ENCODE assay signal across 12 cellular contexts in the genomic region with DNA sequence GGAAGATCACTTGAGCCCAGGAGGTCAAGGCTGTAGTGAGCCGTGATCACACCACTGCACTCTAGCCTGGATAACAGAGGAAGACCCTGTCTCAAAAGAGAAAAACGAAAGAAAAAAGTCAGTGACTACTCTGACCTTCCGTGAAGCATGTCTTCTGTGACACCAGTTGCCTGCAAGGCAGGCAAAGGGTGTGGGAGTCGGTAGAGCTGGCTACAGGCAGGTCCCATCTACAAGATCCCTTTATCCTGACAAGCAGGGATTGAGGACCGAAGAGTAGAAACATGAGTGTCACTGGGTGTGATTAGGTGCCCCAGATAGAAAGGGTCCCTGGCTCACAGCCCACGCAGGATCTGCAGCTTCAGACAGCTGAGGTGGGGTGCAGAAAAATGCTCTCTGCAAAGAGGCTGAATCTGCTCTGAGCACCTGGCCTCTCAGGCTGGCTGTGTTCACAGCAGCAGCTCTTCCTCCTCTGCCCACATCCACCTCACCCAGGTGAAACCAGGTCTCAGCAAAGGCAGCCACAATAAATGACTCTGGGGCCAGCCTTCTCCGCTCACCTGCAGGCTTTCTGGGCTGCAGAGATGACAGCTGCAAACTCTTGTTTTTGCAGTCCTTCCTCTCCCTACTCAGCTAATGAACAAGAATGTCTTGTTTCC. TPM values are rescaled to one million over a fixed set of nuclear protein-coding genes. Genes with fewer than 3 reads are reported as not detected.
DNase-seq lines count a peak whose midpoint lies in the region; ATAC-seq and TF ChIP-seq lines count a peak whose summit lies in the region.
"Had no signal": no experiment of that assay in that cellular context is flagged by ENCODE, and none has a peak within 500 bp of the region (broad histone marks: within the 10 kb centered on the region; RNA-seq: fewer than 3 reads in every experiment).

No MANE protein-coding gene starts in this region.

- no peaks in the 10 kb centered on the region for H3K36me3 ChIP-seq in uterus
- H3K36me3 ChIP-seq: tibial nerve had no signal

- peaks cover 12% of the 10 kb centered on the region for H3K4me1 Mint-ChIP-seq in T-helper 2 cell treated with Interferon-gamma antibody and Interleukin-4, amounts not matched to agents 5 μg/mL and 100 μg/mL, for 36 hours (ENCODE audit: low read depth)
- H3K4me1 Mint-ChIP-seq in activated naive CD4-positive, alpha-beta T cell treated with anti-CD3 and anti-CD28 coated beads for 36 hours (ENCODE audit: low read depth): peaks cover 58% of the 10 kb centered on the region
- H3K4me1 Mint-ChIP-seq in stimulated activated effector memory CD8-positive, alpha-beta T cell treated with anti-CD3 and anti-CD28 coated beads, Interleukin-12 subunit alpha, Interleukin-12 subunit beta, amount 100 ng/mL, for 72 hours: peaks cover 23% of the 10 kb centered on the region

- H3K27me3 ChIP-seq in uterus: no peaks in the 10 kb centered on the region
- H3K27me3 ChIP-seq: tibial nerve had no signal

- TF ChIP-seq CTCF in uterus (IDR thresholded peaks at IDR 0.05): no peak

- H3K27me3 Mint-ChIP-seq in T-helper 2 cell treated with Interferon-gamma antibody and Interleukin-4, amounts not matched to agents 5 μg/mL and 100 μg/mL, for 36 hours (ENCODE audit: low read depth): no peaks in the 10 kb centered on the region
- no peaks in the 10 kb centered on the region for H3K27me3 Mint-ChIP-seq in activated naive CD4-positive, alpha-beta T cell treated with anti-CD3 and anti-CD28 coated beads for 36 hours (ENCODE audit: low read depth)

- CTCF ChIA-PET in activated naive CD4-positive, alpha-beta T cell treated with anti-CD3 and anti-CD28 coated beads for 36 hours (lab: Charles Lee): interaction anchor here (0.6 to 2.4 kb wide), 9 partner anchors 9 to 207 kb away, joined by 3 to 10 read pairs (median 4); no protein-coding TSS in a partner anchor

- H3K27ac Mint-ChIP-seq in T-helper 2 cell treated with Interferon-gamma antibody and Interleukin-4, amounts not matched to agents 5 μg/mL and 100 μg/mL, for 36 hours: no peak overlapping the region
- peak overlapping the region; percentile 41 for H3K27ac Mint-ChIP-seq in activated naive CD4-positive, alpha-beta T cell treated with anti-CD3 and anti-CD28 coated beads for 36 hours
- peak overlapping the region; percentile 60 for H3K27ac Mint-ChIP-seq in stimulated activated effector memory CD8-positive, alpha-beta T cell treated with anti-CD3 and anti-CD28 coated beads, Interleukin-12 subunit alpha, Interleukin-12 subunit beta, amount 100 ng/mL, for 72 hours
- H3K27ac Mint-ChIP-seq: mesothelial cell of epicardium, progenitor cell of endocrine pancreas had no signal

- no peaks in the 10 kb centered on the region for H3K9me3 Mint-ChIP-seq in T-helper 2 cell treated with Interferon-gamma antibody and Interleukin-4, amounts not matched to agents 5 μg/mL and 100 μg/mL, for 36 hours
- no peaks in the 10 kb centered on the region for H3K9me3 Mint-ChIP-seq in activated naive CD4-positive, alpha-beta T cell treated with anti-CD3 and anti-CD28 coated beads for 36 hours
- no peaks in the 10 kb centered on the region for H3K9me3 Mint-ChIP-seq in stimulated activated effector memory CD8-positive, alpha-beta T cell treated with anti-CD3 and anti-CD28 coated beads, Interleukin-12 subunit alpha, Interleukin-12 subunit beta, amount 100 ng/mL, for 72 hours
- H3K9me3 Mint-ChIP-seq: mesothelial cell of epicardium had no signal

- no peaks in the 10 kb centered on the region for H3K9me3 ChIP-seq in uterus
- H3K9me3 ChIP-seq: tibial nerve had no signal

- intact Hi-C loops in activated naive CD4-positive, alpha-beta T cell treated with anti-CD3 and anti-CD28 coated beads for 36 hours (cut with micrococcal nuclease): no loop called here
- intact Hi-C loops in uterus (cut with DNase I; ENCODE audit: low total_unique reads): no loop called here

- H3K36me3 Mint-ChIP-seq in T-helper 2 cell treated with Interferon-gamma antibody and Interleukin-4, amounts not matched to agents 5 μg/mL and 100 μg/mL, for 36 hours (ENCODE audit: low read depth): no peaks in the 10 kb centered on the region
- H3K36me3 Mint-ChIP-seq in activated naive CD4-positive, alpha-beta T cell treated with anti-CD3 and anti-CD28 coated beads for 36 hours (ENCODE audit: low read depth): no peaks in the 10 kb centered on the region
- H3K36me3 Mint-ChIP-seq in stimulated activated effector memory CD8-positive, alpha-beta T cell treated with anti-CD3 and anti-CD28 coated beads, Interleukin-12 subunit alpha, Interleukin-12 subunit beta, amount 100 ng/mL, for 72 hours: no peaks in the 10 kb centered on the region
- H3K36me3 Mint-ChIP-seq: mesothelial cell of epicardium had no signal

- H3K4me3 Mint-ChIP-seq in T-helper 2 cell treated with Interferon-gamma antibody and Interleukin-4, amounts not matched to agents 5 μg/mL and 100 μg/mL, for 36 hours: peak overlapping the region; percentile 5
- H3K4me3 Mint-ChIP-seq in activated naive CD4-positive, alpha-beta T cell treated with anti-CD3 and anti-CD28 coated beads for 36 hours: peak overlapping the region; percentile 49
- H3K4me3 Mint-ChIP-seq in stimulated activated effector memory CD8-positive, alpha-beta T cell treated with anti-CD3 and anti-CD28 coated beads, Interleukin-12 subunit alpha, Interleukin-12 subunit beta, amount 100 ng/mL, for 72 hours: peak overlapping the region; percentile 50
- H3K4me3 Mint-ChIP-seq: mesothelial cell of epicardium had no signal

- no peak overlapping the region for H3K4me3 ChIP-seq in uterus
- H3K4me3 ChIP-seq: tibial nerve had no signal

- peak; percentile 48 for ATAC-seq in stimulated activated effector memory CD8-positive, alpha-beta T cell treated with anti-CD3 and anti-CD28 coated beads, Interleukin-12 subunit alpha, Interleukin-12 subunit beta, amount 100 ng/mL, for 72 hours
- ATAC-seq in GM18907 (IDR thresholded peaks at IDR 0.05; ENCODE audit: unreplicated experiment) (no peak), GM18873 (IDR thresholded peaks at IDR 0.05; ENCODE audit: low FRiP score, unreplicated experiment) (no peak)

- peak; percentile 13 for DNase-seq in activated CD4-positive, CD25-positive, alpha-beta regulatory T cell treated with anti-CD3 and anti-CD28 coated beads, Interleukin-2, amount 50 U/mL, for 16 hours (ENCODE audit: low read depth, low spot score)
- no peak for DNase-seq in activated CD4-positive, CD25-positive, alpha-beta regulatory T cell treated with anti-CD3 and anti-CD28 coated beads, Interleukin-2, amount 50 U/mL, for 72 hours
- DNase-seq in T-helper 2 cell treated with Interferon-gamma antibody and Interleukin-4, amounts not matched to agents 5 μg/mL and 100 μg/mL, for 36 hours (ENCODE audit: low spot score): no peak
- peak; percentile 57 for DNase-seq in activated naive CD4-positive, alpha-beta T cell treated with anti-CD3 and anti-CD28 coated beads for 36 hours
- DNase-seq in stimulated activated effector memory CD8-positive, alpha-beta T cell treated with anti-CD3 and anti-CD28 coated beads, Interleukin-12 subunit alpha, Interleukin-12 subunit beta, amount 100 ng/mL, for 72 hours (ENCODE audit: low spot score in 2 of 2): no peak
- DNase-seq in uterus: no peak
- DNase-seq: DMS 273 treated with DMSO at 0.1 percent for 48 hours had no signal

- H3K4me1 ChIP-seq in uterus: no peaks in the 10 kb centered on the region
- H3K4me1 ChIP-seq: tibial nerve had no signal

- TF ChIP-seq POLR2A in uterus (IDR thresholded peaks at IDR 0.05): no peak

- no peak overlapping the region for H3K27ac ChIP-seq in uterus
- H3K27ac ChIP-seq: tibial nerve had no signal

RNA-seq across cellular contexts. Expression of gene HSP90B1, which starts 28.6 kb away (rescaled TPM):
- total RNA-seq in activated naive CD4-positive, alpha-beta T cell treated with anti-CD3 and anti-CD28 coated beads for 36 hours: 100 to 1,000 TPM; 392 to 418 TPM
- total RNA-seq in uterus: 100 to 1,000 TPM; 236 to 475 (median 401) TPM

Comparison
In these comparisons a context has a peak if more than half of its experiments do, and no peak if none do; other contexts are left out.
1. DNase-seq: peak in activated CD4-positive, CD25-positive, alpha-beta regulatory T cell treated with anti-CD3 and anti-CD28 coated beads, Interleukin-2, amount 50 U/mL, for 16 hours (single experiment) and activated naive CD4-positive, alpha-beta T cell treated with anti-CD3 and anti-CD28 coated beads for 36 hours (single experiment); none in activated CD4-positive, CD25-positive, alpha-beta regulatory T cell treated with anti-CD3 and anti-CD28 coated beads, Interleukin-2, amount 50 U/mL, for 72 hours (single experiment), T-helper 2 cell treated with Interferon-gamma antibody and Interleukin-4, amounts not matched to agents 5 μg/mL and 100 μg/mL, for 36 hours (single experiment), stimulated activated effector memory CD8-positive, alpha-beta T cell treated with anti-CD3 and anti-CD28 coated beads, Interleukin-12 subunit alpha, Interleukin-12 subunit beta, amount 100 ng/mL, for 72 hours (0 of 2) and uterus (0 of 2).
2. Peak in every context shown above with its lines, with median percentiles within 50 percentile points of each other: H3K4me3 Mint-ChIP-seq.